ENCODE assay signal across 12 cellular contexts in the genomic region with DNA sequence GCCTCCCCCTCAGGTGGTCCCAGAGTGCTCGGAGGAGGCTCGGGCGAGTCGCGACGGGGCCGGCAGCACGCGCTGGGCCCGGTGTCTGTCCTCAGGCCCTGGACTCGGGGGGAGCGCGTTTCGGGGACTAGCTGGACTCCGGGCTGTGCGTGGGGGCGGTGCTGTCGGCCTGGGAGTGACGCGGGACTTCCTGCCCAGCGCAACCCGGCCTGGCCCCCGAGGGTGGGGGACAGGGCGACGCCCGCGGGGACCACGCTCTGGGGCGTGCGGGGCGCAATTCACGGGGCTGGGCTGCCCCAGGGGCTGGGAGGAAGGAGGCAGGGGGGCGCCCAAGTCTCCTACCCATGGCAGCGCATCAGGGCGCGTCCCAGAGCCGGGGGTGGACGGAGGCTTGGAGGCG. TPM values are rescaled to one million over a fixed set of nuclear protein-coding genes. Genes with fewer than 3 reads are reported as not detected.
DNase-seq lines count a peak whose midpoint lies in the region; ATAC-seq and TF ChIP-seq lines count a peak whose summit lies in the region.
"Had no signal": no experiment of that assay in that cellular context is flagged by ENCODE, and none has a peak within 500 bp of the region (broad histone marks: within the 10 kb centered on the region; RNA-seq: fewer than 3 reads in every experiment).

No MANE protein-coding gene starts in this region.

- H3K4me1 Mint-ChIP-seq in naive thymus-derived CD4-positive, alpha-beta T cell: peaks cover 0 to 12% (median 7%) of the 10 kb centered on the region in 7 donors
- peaks cover 12% of the 10 kb centered on the region for H3K4me1 Mint-ChIP-seq in osteocyte (ENCODE audit: unreplicated experiment)

- no peak for TF ChIP-seq CTCF in esophagus muscularis mucosa (IDR thresholded peaks at IDR 0.05)
- no peak for TF ChIP-seq CTCF in osteocyte (IDR thresholded peaks at IDR 0.05)

- peaks cover 4% of the 10 kb centered on the region for H3K4me1 ChIP-seq in HUES64 (ENCODE audit: insufficient read depth, low read length)
- H3K4me1 ChIP-seq in esophagus muscularis mucosa: peaks cover 6 to 48% (median 40%) of the 10 kb centered on the region in 4 donors
- H3K4me1 ChIP-seq in naive thymus-derived CD4-positive, alpha-beta T cell (ENCODE audit: control insufficient read depth in 2 of 2, insufficient read depth in 2 of 2, low read length in 2 of 2): peaks cover 0 to 14% of the 10 kb centered on the region in 2 donors

- intact Hi-C loops in esophagus muscularis mucosa (cut with DNase I): no loop called here
- intact Hi-C loops in naive thymus-derived CD4-positive, alpha-beta T cell (cut with micrococcal nuclease): loop anchor here in 1 of 2 donors (10.0 kb wide), 1 partner anchor 90 kb away; no protein-coding TSS in a partner anchor

- peaks cover 0 to 4% (median 0%) of the 10 kb centered on the region in 11 donors for H3K9me3 Mint-ChIP-seq in naive thymus-derived CD4-positive, alpha-beta T cell
- no peaks in the 10 kb centered on the region for H3K9me3 Mint-ChIP-seq in osteocyte (ENCODE audit: unreplicated experiment)

- H3K27me3 ChIP-seq in HUES64 (ENCODE audit: insufficient read depth, low read length) (peaks cover 87% of the 10 kb centered on the region), esophagus muscularis mucosa (peaks cover 0 to 99% (median 38%) of the 10 kb centered on the region in 4 donors)
- peaks cover 3 to 16% of the 10 kb centered on the region in 2 donors for H3K27me3 ChIP-seq in naive thymus-derived CD4-positive, alpha-beta T cell (ENCODE audit: control insufficient read depth in 2 of 2, insufficient read depth in 2 of 2, low read length in 2 of 2)

- H3K27me3 Mint-ChIP-seq in naive thymus-derived CD4-positive, alpha-beta T cell: peaks cover 32 to 66% (median 35%) of the 10 kb centered on the region in 5 donors
- peaks cover 60% of the 10 kb centered on the region for H3K27me3 Mint-ChIP-seq in osteocyte (ENCODE audit: unreplicated experiment)

- POLR2A ChIA-PET in naive thymus-derived CD4-positive, alpha-beta T cell (lab: Charles Lee): no interaction called here

- no peaks in the 10 kb centered on the region for H3K9me3 ChIP-seq in HUES64 (ENCODE audit: insufficient read depth, low read depth, low read length)
- H3K9me3 ChIP-seq in esophagus muscularis mucosa: no peaks in the 10 kb centered on the region
- H3K9me3 ChIP-seq in naive thymus-derived CD4-positive, alpha-beta T cell (ENCODE audit: control insufficient read depth in 2 of 3, low read length in 3 of 3): no peaks in the 10 kb centered on the region

- CTCF ChIA-PET in naive thymus-derived CD4-positive, alpha-beta T cell (lab: Charles Lee): no interaction called here

- H3K4me3 Mint-ChIP-seq in naive thymus-derived CD4-positive, alpha-beta T cell: peak overlapping the region in 9 of 10 donors; percentile 23 to 79 (median 54)
- H3K4me3 Mint-ChIP-seq in osteocyte (ENCODE audit: unreplicated experiment): no peak overlapping the region

- H3K9ac ChIP-seq in HUES64 (ENCODE audit: low read depth, low read length): no peak overlapping the region

- ATAC-seq in naive thymus-derived CD4-positive, alpha-beta T cell: peak; percentile 69

- 6% methylated on average over 39 of the region's 39 CpGs for WGBS in HUES64
- 0% methylated on average over 2 of the region's 39 CpGs for whole genome bisulfite sequencing in esophagus muscularis mucosa

- H3K27ac ChIP-seq in HUES64 (ENCODE audit: low read depth, low read length) (no peak overlapping the region), esophagus muscularis mucosa (replicated peaks in 1 of 4) (peak overlapping the region in 1 of 4 donors; percentile 44)
- H3K27ac ChIP-seq in naive thymus-derived CD4-positive, alpha-beta T cell (ENCODE audit: low read depth, low read length): no peak overlapping the region

- TF ChIP-seq POLR2A in esophagus muscularis mucosa (IDR thresholded peaks at IDR 0.05; ENCODE audit: low read depth): no peak

- no peaks in the 10 kb centered on the region for H3K36me3 Mint-ChIP-seq in naive thymus-derived CD4-positive, alpha-beta T cell
- H3K36me3 Mint-ChIP-seq in osteocyte (ENCODE audit: unreplicated experiment): no peaks in the 10 kb centered on the region

- H3K4me3 ChIP-seq in HUES64 (ENCODE audit: low read length): peak overlapping the region; percentile 30; the same call in 1 of the 2 replicates
- H3K4me3 ChIP-seq in esophagus muscularis mucosa: peak overlapping the region; percentile 28 to 41 (median 36)
- H3K4me3 ChIP-seq in naive thymus-derived CD4-positive, alpha-beta T cell (ENCODE audit: low read length): no peak overlapping the region

- peak; percentile 34 for DNase-seq in CD1c-positive myeloid dendritic cell (ENCODE audit: extremely low spot score)
- no peak for DNase-seq in esophagus muscularis mucosa (ENCODE audit: extremely low spot score)
- peak in 1 of 9 donors; percentile 7 for DNase-seq in naive thymus-derived CD4-positive, alpha-beta T cell
- DNase-seq in Kasumi-1 (lab: John Stamatoyannopoulos, UW): no peak
- DNase-seq in LoVo (ENCODE audit: low spot score): no peak
- no peak for DNase-seq in osteocyte (ENCODE audit: extremely low spot score, unreplicated experiment)
- no peak for DNase-seq in NOMO-1 treated with DMSO at 0.1 percent for 48 hours (lab: John Stamatoyannopoulos, UW; ENCODE audit: unreplicated experiment)
- DNase-seq: Calu3, GOT3 had no signal

- no peak overlapping the region for H3K27ac Mint-ChIP-seq in naive thymus-derived CD4-positive, alpha-beta T cell
- no peak overlapping the region for H3K27ac Mint-ChIP-seq in osteocyte (ENCODE audit: unreplicated experiment)

- H3K36me3 ChIP-seq in HUES64 (ENCODE audit: insufficient read depth, low read length) (no peaks in the 10 kb centered on the region), esophagus muscularis mucosa (no peaks in the 10 kb centered on the region)
- no peaks in the 10 kb centered on the region for H3K36me3 ChIP-seq in naive thymus-derived CD4-positive, alpha-beta T cell (ENCODE audit: control insufficient read depth in 2 of 3, insufficient read depth in 3 of 3, low read length in 3 of 3)

- no peak for TF ChIP-seq EP300 in esophagus muscularis mucosa (IDR thresholded peaks at IDR 0.05)

RNA-seq across cellular contexts. Expression of a gene that starts 2.4 kb away (rescaled TPM):
- polyA plus RNA-seq in HUES64 (2013, experiment 1 of 2): 4.0 TPM
- polyA plus RNA-seq in HUES64 (2013, experiment 2 of 2): 4.4 TPM
- total RNA-seq in esophagus muscularis mucosa (1 to 10 TPM in 3 of 4 donors, under 1 TPM in 1; 0.46 to 2.5 (median 2.0) TPM), osteocyte (not detected in 2 replicates)
- total RNA-seq in naive thymus-derived CD4-positive, alpha-beta T cell: 1 to 10 TPM in 1 of 5 experiments, under 1 TPM in 1, not detected in 3; 0.85 to 5.7 TPM
- polyA plus RNA-seq in naive thymus-derived CD4-positive, alpha-beta T cell: not detected
- total RNA-seq: Calu3, epithelial cell of proximal tubule had no signal

RNA-seq across cellular contexts. Expression of a gene that starts 5.2 kb away (rescaled TPM):
- polyA plus RNA-seq in HUES64 (2013, experiment 1 of 2): 9.1 TPM
- polyA plus RNA-seq in HUES64 (2013, experiment 2 of 2): 10.8 TPM
- not detected for total RNA-seq in esophagus muscularis mucosa
- under 1 TPM in 1 of 5 experiments, not detected in 4; 0.56 TPM for total RNA-seq in naive thymus-derived CD4-positive, alpha-beta T cell
- polyA plus RNA-seq in naive thymus-derived CD4-positive, alpha-beta T cell: not detected
- total RNA-seq in osteocyte: not detected in 2 replicates
- total RNA-seq: Calu3, epithelial cell of proximal tubule, myocyte had no signal

RNA-seq across cellular contexts. Expression of a gene that starts 41.4 kb away (rescaled TPM):
- polyA plus RNA-seq in HUES64 (2013, experiment 1 of 2): 0.90 TPM
- polyA plus RNA-seq in HUES64 (2013, experiment 2 of 2): 1.1 TPM
- total RNA-seq in esophagus muscularis mucosa: 1 to 10 TPM; 1.2 to 8.9 (median 2.3) TPM
- 100 to 1,000 TPM in 2 of 5 experiments, 10 to 100 TPM in 3; 19.5 to 239 (median 87.6) TPM for total RNA-seq in naive thymus-derived CD4-positive, alpha-beta T cell
- 10 to 100 TPM; 22.7 to 27.8 TPM for polyA plus RNA-seq in naive thymus-derived CD4-positive, alpha-beta T cell
- total RNA-seq in osteocyte: 2.9 and 6.0 TPM in 2 replicates
